ENCODE assay signal across 20 cellular contexts in genomic region chr3:196735751-196736150, GRCh38. TPM values are rescaled to one million over a fixed set of nuclear protein-coding genes. Genes with fewer than 3 reads are reported as not detected.
DNase-seq lines count a peak whose midpoint lies in the region; ATAC-seq, FAIRE-seq and TF ChIP-seq lines count a peak whose summit lies in the region.
"Had no signal": no experiment of that assay in that cellular context is flagged by ENCODE, and none has a peak within 500 bp of the region (broad histone marks: within the 10 kb centered on the region; RNA-seq: fewer than 3 reads in every experiment).

No MANE protein-coding gene starts in this region.

- H3K4me1 Mint-ChIP-seq in CD14-positive monocyte, result peaks cover 4% of the 10 kb centered on the region

- no peak for TF ChIP-seq CTCF in foreskin fibroblast (IDR thresholded peaks at IDR 0.05; ENCODE audit: low read depth, low read length)
- TF ChIP-seq CTCF in CD14-positive monocyte (IDR thresholded peaks at IDR 0.05), result no peak
- TF ChIP-seq CTCF in body of pancreas (IDR thresholded peaks at IDR 0.05), result no peak

- no peak overlapping the region for H3K27ac Mint-ChIP-seq in CD14-positive monocyte
- H3K27ac Mint-ChIP-seq: GM23338 had no signal

- H2AFZ ChIP-seq in GM23248, result no peak overlapping the region
- H2AFZ ChIP-seq: GM23338 had no signal

- in situ Hi-C loops in GM23248 (cut with MboI), result no loop called here

- peaks cover 0 to 1% (median 0%) of the 10 kb centered on the region in 3 donors for H3K27me3 Mint-ChIP-seq in CD14-positive monocyte (ENCODE audit: low read depth in 3 of 3)
- H3K27me3 Mint-ChIP-seq: CD4-positive, CD25-positive, alpha-beta regulatory T cell had no signal

- peaks cover 0 to 2% (median 0%) of the 10 kb centered on the region in 7 donors for H3K9me3 Mint-ChIP-seq in CD14-positive monocyte
- H3K9me3 Mint-ChIP-seq: CD4-positive, CD25-positive, alpha-beta regulatory T cell had no signal

- no peaks in the 10 kb centered on the region for H3K9me2 ChIP-seq in GM23248 (ENCODE audit: insufficient read depth)

- H3K4me3 ChIP-seq in GM23248, result no peak overlapping the region
- H3K4me3 ChIP-seq in adipocyte (ENCODE audit: low read length), result no peak overlapping the region
- no peak overlapping the region for H3K4me3 ChIP-seq in foreskin fibroblast (ENCODE audit: low read depth in 1 of 2, low read length in 2 of 2)
- H3K4me3 ChIP-seq in body of pancreas, result no peak overlapping the region
- H3K4me3 ChIP-seq: GM23338, Peyer's patch had no signal

- H3F3A ChIP-seq in GM23248 (ENCODE audit: insufficient read depth), result peaks cover 5% of the 10 kb centered on the region

- FAIRE-seq in A204.1 (lab: Jason Lieb, UNC), result peak; percentile 63

- no peak for ATAC-seq in HG03108 (IDR thresholded peaks at IDR 0.05; ENCODE audit: unreplicated experiment)
- no peak for ATAC-seq in body of pancreas
- ATAC-seq: GM23338, Right ventricle myocardium inferior, SK-N-SH treated with all-trans-retinoic acid at 6 μM for 48 hours had no signal

- DNase-seq in GM23248 (peak; percentile 16), adipocyte (ENCODE audit: low read depth) (peak; percentile 27), foreskin fibroblast (peak; percentile 11 to 23), CD14-positive monocyte (ENCODE audit: low spot score) (no peak), body of pancreas (no peak), SHP77 treated with DMSO at 0.1 percent for 48 hours (lab: John Stamatoyannopoulos, UW) (no peak)
- DNase-seq: CD4-positive, CD25-positive, alpha-beta regulatory T cell; DMS53; KG1; NCI-H1092; NCI-H146; NCI-H2081; NCI-H2227 treated with DMSO at 0.1 percent for 48 hours; NCI-H524; Peyer's patch had no signal

- H3K4me1 ChIP-seq in GM23248 (ENCODE audit: insufficient read depth) (peaks cover 7% of the 10 kb centered on the region), adipocyte (ENCODE audit: control insufficient read depth, insufficient read depth, low read length) (peaks cover 3% of the 10 kb centered on the region), body of pancreas (no peaks in the 10 kb centered on the region)
- H3K4me1 ChIP-seq: Peyer's patch had no signal

- peak overlapping the region; percentile 19 for H3K4me2 ChIP-seq in GM23248 (ENCODE audit: unreplicated experiment)
- H3K4me2 ChIP-seq: GM23338 had no signal

- no peaks in the 10 kb centered on the region for H3K9me3 ChIP-seq in GM23248 (ENCODE audit: low read depth)
- H3K9me3 ChIP-seq in adipocyte (ENCODE audit: control insufficient read depth, low read length), result no peaks in the 10 kb centered on the region
- H3K9me3 ChIP-seq in body of pancreas, result no peaks in the 10 kb centered on the region
- H3K9me3 ChIP-seq: Peyer's patch had no signal

- 81 to 83% methylated on average over 3 of the region's 3 CpGs for WGBS in GM23248 (ENCODE audit: low coverage in 1 of 2, low lambda C conversion rate in 2 of 2, missing lambda C conversion rate in 2 of 2), 2 experiments
- 90 to 94% methylated on average over 3 of the region's 3 CpGs for WGBS in body of pancreas, 2 donors

- no peak overlapping the region for H3K9ac ChIP-seq in GM23248
- H3K9ac ChIP-seq in adipocyte (ENCODE audit: low read length), result no peak overlapping the region

- TF ChIP-seq POLR2A in body of pancreas (IDR thresholded peaks at IDR 0.05), result no peak

- intact Hi-C loops in CD14-positive monocyte (cut with micrococcal nuclease) (no loop called here), body of pancreas (cut with DNase I) (no loop called here)

- no peak overlapping the region for H3K4me3 Mint-ChIP-seq in CD14-positive monocyte
- H3K4me3 Mint-ChIP-seq: GM23338 had no signal

- H3K36me3 Mint-ChIP-seq in CD14-positive monocyte, result peaks cover 11% of the 10 kb centered on the region in 2 donors

- peaks cover 8% of the 10 kb centered on the region for H3K79me2 ChIP-seq in GM23248 (ENCODE audit: insufficient read depth)

- no peaks in the 10 kb centered on the region for H4K20me1 ChIP-seq in GM23248 (ENCODE audit: insufficient read depth)

- H3K27ac ChIP-seq in GM23248 (no peak overlapping the region), body of pancreas (no peak overlapping the region)
- H3K27ac ChIP-seq: Peyer's patch had no signal

- H3K27me3 ChIP-seq in GM23248 (replicated peaks; ENCODE audit: insufficient read depth), result no peaks in the 10 kb centered on the region
- H3K27me3 ChIP-seq in adipocyte (replicated peaks; ENCODE audit: control insufficient read depth, insufficient read depth, low read length), result no peaks in the 10 kb centered on the region
- no peaks in the 10 kb centered on the region for H3K27me3 ChIP-seq in body of pancreas
- H3K27me3 ChIP-seq: Peyer's patch had no signal

- H3K36me3 ChIP-seq in GM23248 (ENCODE audit: low read depth) (peaks cover 3% of the 10 kb centered on the region; the same call in 1 of the 2 replicates), adipocyte (ENCODE audit: control insufficient read depth, insufficient read depth, low read length, severe bottlenecking) (no peaks in the 10 kb centered on the region), body of pancreas (replicated peaks in 1 of 2; ENCODE audit: insufficient read depth in 1 of 2, low read depth in 2 of 2) (no peaks in the 10 kb centered on the region)

RNA-seq across cellular contexts. Expression of gene PAK2, which starts 3.9 kb away (rescaled TPM):
- total RNA-seq in GM23248 (2014; rRNA removed; shearing (Covaris generic)), result 22.6 and 24.4 TPM in 2 replicates
- 29.4 and 30.5 TPM in 2 replicates for polyA plus RNA-seq in GM23248 (2016; fragmentation: Nextera tagmentation; extraction: Ambion mirVana)
- polyA plus RNA-seq in CD14-positive monocyte, result 10 to 100 TPM; 32.4 to 44.2 TPM
- 10 to 100 TPM; 27.5 to 28.3 TPM for total RNA-seq in body of pancreas

RNA-seq across cellular contexts. Expression of gene PIGX, which starts 23.6 kb away (rescaled TPM):
- total RNA-seq in GM23248 (2014; rRNA removed; shearing (Covaris generic)), result 27.6 and 37.3 TPM in 2 replicates
- polyA plus RNA-seq in GM23248 (2016; fragmentation: Nextera tagmentation; extraction: Ambion mirVana) (36.0 and 37.3 TPM in 2 replicates), CD14-positive monocyte (10 to 100 TPM; 29.8 to 44.9 TPM)
- total RNA-seq in body of pancreas, result 10 to 100 TPM; 16.6 to 41.5 TPM

RNA-seq across cellular contexts. Expression of gene CEP19, which starts 23.7 kb away (rescaled TPM):
- 5.4 and 5.6 TPM in 2 replicates for total RNA-seq in GM23248 (2014; rRNA removed; shearing (Covaris generic))
- 4.5 and 5.7 TPM in 2 replicates for polyA plus RNA-seq in GM23248 (2016; fragmentation: Nextera tagmentation; extraction: Ambion mirVana)
- 1 to 10 TPM; 2.7 to 3.2 TPM for polyA plus RNA-seq in CD14-positive monocyte
- total RNA-seq in body of pancreas, result under 1 TPM in 1 of 2 donors, not detected in 1; 0.78 TPM

Comparison
In these comparisons a context has a peak if more than half of its experiments do, and no peak if none do; other contexts are left out.
1. DNase-seq: peak in GM23248 (single experiment), adipocyte (single experiment) and foreskin fibroblast (2 of 2); none in CD14-positive monocyte (single experiment), body of pancreas (0 of 4) and SHP77 treated with DMSO at 0.1 percent for 48 hours (single experiment).